ENCODE assay signal across 9 cellular contexts in genomic region chr6:7144810-7145209, GRCh38. TPM values are rescaled to one million over a fixed set of nuclear protein-coding genes. Genes with fewer than 3 reads are reported as not detected.
DNase-seq lines count a peak whose midpoint lies in the region; ATAC-seq, FAIRE-seq and TF ChIP-seq lines count a peak whose summit lies in the region.
"Had no signal": no experiment of that assay in that cellular context is flagged by ENCODE, and none has a peak within 500 bp of the region (broad histone marks: within the 10 kb centered on the region; RNA-seq: fewer than 3 reads in every experiment).

No MANE protein-coding gene starts in this region.

- H3K9me3 ChIP-seq in Peyer's patch: no peaks in the 10 kb centered on the region
- H3K9me3 ChIP-seq in gastrocnemius medialis: no peaks in the 10 kb centered on the region

- peak overlapping the region; percentile 74 for H3K4me3 Mint-ChIP-seq in Calu3 (ENCODE audit: low read depth, unreplicated experiment)
- no peak overlapping the region for H3K4me3 Mint-ChIP-seq in glutamatergic neuron (ENCODE audit: unreplicated experiment)
- no peak overlapping the region for H3K4me3 Mint-ChIP-seq in activated CD4-positive, alpha-beta memory T cell treated with anti-CD3 and anti-CD28 coated beads, Interleukin-2, amount 10 ng/mL, durations not matched to agents 7 days and 5 days

- H3K9me3 Mint-ChIP-seq in Calu3 (ENCODE audit: low read depth, unreplicated experiment) (no peaks in the 10 kb centered on the region), glutamatergic neuron (ENCODE audit: unreplicated experiment) (peaks cover 2% of the 10 kb centered on the region)
- no peaks in the 10 kb centered on the region for H3K9me3 Mint-ChIP-seq in activated CD4-positive, alpha-beta memory T cell treated with anti-CD3 and anti-CD28 coated beads, Interleukin-2, amount 10 ng/mL, durations not matched to agents 7 days and 5 days

- ATAC-seq in gastrocnemius medialis (no peak), GM19452 (IDR thresholded peaks at IDR 0.05; ENCODE audit: unreplicated experiment) (no peak), HG03045 (IDR thresholded peaks at IDR 0.05; ENCODE audit: unreplicated experiment) (no peak)

- H3K27me3 Mint-ChIP-seq in Calu3 (ENCODE audit: unreplicated experiment) (no peaks in the 10 kb centered on the region), glutamatergic neuron (ENCODE audit: unreplicated experiment) (peaks cover 4% of the 10 kb centered on the region)
- no peaks in the 10 kb centered on the region for H3K27me3 Mint-ChIP-seq in activated CD4-positive, alpha-beta memory T cell treated with anti-CD3 and anti-CD28 coated beads, Interleukin-2, amount 10 ng/mL, durations not matched to agents 7 days and 5 days

- TF ChIP-seq POLR2A in Peyer's patch (IDR thresholded peaks at IDR 0.05): no peak
- TF ChIP-seq POLR2A in gastrocnemius medialis (IDR thresholded peaks at IDR 0.05): no peak

- no peaks in the 10 kb centered on the region for H3K36me3 ChIP-seq in Peyer's patch
- no peaks in the 10 kb centered on the region for H3K36me3 ChIP-seq in gastrocnemius medialis

- intact Hi-C loops in Calu3 (cut with micrococcal nuclease; ENCODE audit: unreplicated experiment) (loop anchor here (5.0 to 10.0 kb wide), 3 partner anchors 93 to 330 kb away; no protein-coding TSS in a partner anchor), gastrocnemius medialis (cut with DNase I; ENCODE audit: low total_unique reads) (loop anchor here (5.0 kb wide), 2 partner anchors 92 to 413 kb away; no protein-coding TSS in a partner anchor)

- POLR2A ChIA-PET in activated CD4-positive, alpha-beta memory T cell treated with anti-CD3 and anti-CD28 coated beads, Interleukin-2, amount 10 ng/mL, durations not matched to agents 7 days and 5 days (lab: Charles Lee): interaction anchor here (1.5 to 1.6 kb wide), 2 partner anchors 9 to 16 kb away, joined by 5 read pairs; no protein-coding TSS in a partner anchor

- DNase-seq in Calu3 (no peak), Peyer's patch (no peak), glutamatergic neuron (no peak), gastrocnemius medialis (no peak), urothelium cell line (ENCODE audit: low spot score) (no peak)
- DNase-seq in activated CD4-positive, alpha-beta memory T cell treated with anti-CD3 and anti-CD28 coated beads, Interleukin-2, amount 10 ng/mL, durations not matched to agents 7 days and 5 days: no peak
- DNase-seq: aorta had no signal

- TF ChIP-seq CTCF in Calu3 (IDR thresholded peaks at IDR 0.05; ENCODE audit: unreplicated experiment) (no peak), Peyer's patch (IDR thresholded peaks at IDR 0.05) (no peak), glutamatergic neuron (IDR thresholded peaks at IDR 0.05; ENCODE audit: partially characterized antibody, unreplicated experiment) (no peak), gastrocnemius medialis (IDR thresholded peaks at IDR 0.05 in 4 of 5, conservative IDR thresholded peaks at IDR 0.05 in 1 of 5) (no peak)

- H3K27me3 ChIP-seq in Peyer's patch (no peaks in the 10 kb centered on the region), gastrocnemius medialis (no peaks in the 10 kb centered on the region)

- FAIRE-seq in urothelium cell line (lab: Jason Lieb, UNC): no peak

- in situ Hi-C loops in gastrocnemius medialis (cut with MboI; ENCODE audit: low sequenced_read_pairs in 4 of 4): no loop called here

- peaks cover 3 to 68% (median 10%) of the 10 kb centered on the region in 4 donors for H3K4me1 ChIP-seq in Peyer's patch
- peaks cover 58 to 63% of the 10 kb centered on the region in 2 donors for H3K4me1 ChIP-seq in gastrocnemius medialis

- CTCF ChIA-PET in Calu3 (lab: Charles Lee): interaction anchor here (0.7 to 1.1 kb wide), 2 partner anchors 10 to 198 kb away, joined by 3 read pairs; no protein-coding TSS in a partner anchor
- CTCF ChIA-PET in activated CD4-positive, alpha-beta memory T cell treated with anti-CD3 and anti-CD28 coated beads, Interleukin-2, amount 10 ng/mL, durations not matched to agents 7 days and 5 days (lab: Charles Lee): no interaction called here

- H3K4me3 ChIP-seq in Peyer's patch (no peak overlapping the region), gastrocnemius medialis (no peak overlapping the region)

- H3K27ac Mint-ChIP-seq in Calu3 (ENCODE audit: unreplicated experiment) (peak overlapping the region; percentile 97), glutamatergic neuron (ENCODE audit: unreplicated experiment) (peak overlapping the region; percentile 20)
- no peak overlapping the region for H3K27ac Mint-ChIP-seq in activated CD4-positive, alpha-beta memory T cell treated with anti-CD3 and anti-CD28 coated beads, Interleukin-2, amount 10 ng/mL, durations not matched to agents 7 days and 5 days

- peak overlapping the region in 3 of 4 donors; percentile 1 to 82 (median 73) for H3K27ac ChIP-seq in Peyer's patch
- peak overlapping the region; percentile 65 to 96 (median 80) for H3K27ac ChIP-seq in gastrocnemius medialis

- H3K36me3 Mint-ChIP-seq in Calu3 (ENCODE audit: insufficient read depth, unreplicated experiment) (peaks cover 35% of the 10 kb centered on the region), glutamatergic neuron (ENCODE audit: unreplicated experiment) (no peaks in the 10 kb centered on the region)
- H3K36me3 Mint-ChIP-seq in activated CD4-positive, alpha-beta memory T cell treated with anti-CD3 and anti-CD28 coated beads, Interleukin-2, amount 10 ng/mL, durations not matched to agents 7 days and 5 days (ENCODE audit: low read depth): peaks cover 3% of the 10 kb centered on the region

- H3K4me1 Mint-ChIP-seq in Calu3 (ENCODE audit: low read depth, unreplicated experiment) (peaks cover 52% of the 10 kb centered on the region), glutamatergic neuron (ENCODE audit: low read depth, unreplicated experiment) (peaks cover 41% of the 10 kb centered on the region)
- peaks cover 49% of the 10 kb centered on the region for H3K4me1 Mint-ChIP-seq in activated CD4-positive, alpha-beta memory T cell treated with anti-CD3 and anti-CD28 coated beads, Interleukin-2, amount 10 ng/mL, durations not matched to agents 7 days and 5 days

- no TSS peak for BruUV-seq in Calu3 (replicated peaks; lab: Mats Ljungman, UMichigan)

RNA-seq across cellular contexts. Expression of gene RREB1, which starts 37.0 kb away (rescaled TPM):
- total RNA-seq in Calu3 (2022) (38.4 and 42.9 TPM in 2 replicates), Peyer's patch (100 to 1,000 TPM in 3 of 4 donors, 10 to 100 TPM in 1; 65.0 to 118 (median 113) TPM), glutamatergic neuron (ENCODE audit: unreplicated experiment) (3.4 TPM), gastrocnemius medialis (10 to 100 TPM; 18.0 to 41.3 (median 39.2) TPM)
- 10 to 100 TPM; 26.5 to 27.9 TPM for total RNA-seq in activated CD4-positive, alpha-beta memory T cell treated with anti-CD3 and anti-CD28 coated beads, Interleukin-2, amount 10 ng/mL, durations not matched to agents 7 days and 5 days
